Comparison of ENCODE assay signal across 1 cellular context in genomic region chr4:188162698-188163097, GRCh38.
TF ChIP-seq lines count a peak whose summit lies in the region.

No MANE protein-coding gene starts in this region.

TF ChIP-seq in SK-N-SH, 30 proteins besides CTCF, POLR2A, EP300 and RAD21:
- TF ChIP-seq REST (IDR thresholded peaks at IDR 0.05; ENCODE audit: low read depth, low read length) (no peak), NRF1 (IDR thresholded peaks at IDR 0.05; ENCODE audit: low read depth, low read length) (no peak), MXI1 (IDR thresholded peaks at IDR 0.05; ENCODE audit: low read depth, low read length) (no peak), NFIC (IDR thresholded peaks at IDR 0.05; ENCODE audit: borderline replicate concordance) (no peak), SIN3A (IDR thresholded peaks at IDR 0.05; ENCODE audit: borderline replicate concordance, low read depth, low read length) (no peak), TAF1 (IDR thresholded peaks at IDR 0.05; ENCODE audit: borderline replicate concordance, low read depth, low read length) (no peak), GATA2 (CRISPR knock-in tag; IDR thresholded peaks at IDR 0.05) (peak; percentile 65), MEF2A (IDR thresholded peaks at IDR 0.05; ENCODE audit: borderline replicate concordance, low read depth) (no peak), TCF12 (IDR thresholded peaks at IDR 0.05) (no peak)
TF ChIP-seq in SK-N-SH: peak in this region for 1.
